In genomic region chr15:98684441-98684840, GRCh38 we compare ENCODE assay signal across 1 cellular context.
TF ChIP-seq lines count a peak whose summit lies in the region.

No MANE protein-coding gene starts in this region.

TF ChIP-seq in IMR-90, 13 proteins besides CTCF, POLR2A, EP300 and RAD21:
- TF ChIP-seq, protein P1, sequence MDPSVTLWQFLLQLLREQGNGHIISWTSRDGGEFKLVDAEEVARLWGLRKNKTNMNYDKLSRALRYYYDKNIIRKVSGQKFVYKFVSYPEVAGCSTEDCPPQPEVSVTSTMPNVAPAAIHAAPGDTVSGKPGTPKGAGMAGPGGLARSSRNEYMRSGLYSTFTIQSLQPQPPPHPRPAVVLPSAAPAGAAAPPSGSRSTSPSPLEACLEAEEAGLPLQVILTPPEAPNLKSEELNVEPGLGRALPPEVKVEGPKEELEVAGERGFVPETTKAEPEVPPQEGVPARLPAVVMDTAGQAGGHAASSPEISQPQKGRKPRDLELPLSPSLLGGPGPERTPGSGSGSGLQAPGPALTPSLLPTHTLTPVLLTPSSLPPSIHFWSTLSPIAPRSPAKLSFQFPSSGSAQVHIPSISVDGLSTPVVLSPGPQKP (IDR thresholded peaks at IDR 0.05; ENCODE audit: borderline replicate concordance, low read depth, low read length): no peak
- no peak for TF ChIP-seq NFE2L2 (IDR thresholded peaks at IDR 0.05; ENCODE audit: low read depth, low read length)
- peak; percentile 78 for TF ChIP-seq CEBPB (IDR thresholded peaks at IDR 0.05; ENCODE audit: low read depth, low read length)
- no peak for TF ChIP-seq RCOR1 (IDR thresholded peaks at IDR 0.05; ENCODE audit: insufficient replicate concordance, low read length)
